ENCODE assay signal across 9 cellular contexts in the genomic region with DNA sequence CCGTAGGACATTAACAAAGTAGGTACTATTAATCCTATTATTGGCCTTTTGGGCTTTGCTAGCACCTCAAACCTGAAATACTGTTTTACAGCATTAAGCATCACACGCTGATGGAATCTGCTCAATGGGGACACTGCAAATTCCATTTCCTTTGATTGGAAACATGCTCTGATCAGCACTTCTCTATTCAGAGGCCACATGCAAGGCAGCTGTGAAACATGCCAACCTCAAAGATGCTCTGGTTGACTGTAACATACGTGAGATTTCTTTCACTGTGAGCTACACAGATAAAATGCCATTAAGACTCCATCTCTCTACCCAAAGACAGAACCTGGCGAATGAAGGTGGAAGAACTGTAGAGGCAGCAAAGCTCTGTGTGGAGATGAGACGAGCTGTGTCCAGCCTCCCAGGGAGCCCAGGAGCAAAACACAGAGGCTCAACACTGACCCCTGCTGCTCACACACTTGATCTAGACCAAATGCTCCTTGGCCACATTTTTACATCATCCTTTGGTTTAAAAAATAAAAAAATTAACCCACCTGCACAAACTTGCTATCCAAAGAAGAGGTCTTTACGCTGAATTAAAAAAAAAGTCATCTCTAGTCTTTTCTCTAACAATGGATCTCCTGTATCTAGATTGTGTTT. TPM values are rescaled to one million over a fixed set of nuclear protein-coding genes. Genes with fewer than 3 reads are reported as not detected.
DNase-seq lines count a peak whose midpoint lies in the region; ATAC-seq and TF ChIP-seq lines count a peak whose summit lies in the region.
"Had no signal": no experiment of that assay in that cellular context is flagged by ENCODE, and none has a peak within 500 bp of the region (broad histone marks: within the 10 kb centered on the region; RNA-seq: fewer than 3 reads in every experiment).

No MANE protein-coding gene starts in this region.

- H3K36me3 ChIP-seq in PC-9 (ENCODE audit: low read depth): no peaks in the 10 kb centered on the region

- H3F3A ChIP-seq in PC-9 (ENCODE audit: insufficient read depth, low read depth): no peaks in the 10 kb centered on the region

- H3K27ac ChIP-seq in PC-9: no peak overlapping the region

- POLR2A ChIA-PET in PC-9 (lab: Charles Lee; ENCODE audit: unreplicated experiment): no interaction called here

- H3K4me3 ChIP-seq in PC-9: no peak overlapping the region

- H3K9me3 ChIP-seq in PC-9 (ENCODE audit: insufficient read depth, low read depth): no peaks in the 10 kb centered on the region

- H3K79me2 ChIP-seq in PC-9 (ENCODE audit: low read depth): no peaks in the 10 kb centered on the region

- DNase-seq in Ammon's horn (ENCODE audit: low spot score): peak; percentile 43
- no peak for DNase-seq in PC-9
- peak; percentile 67 for DNase-seq in activated naive CD4-positive, alpha-beta T cell treated with Interleukin-2 at 50 U/mL for 16 hours
- peak; percentile 44 for DNase-seq in left cardiac atrium
- peak; percentile 75 for DNase-seq in stimulated activated CD4-positive, alpha-beta T cell treated with anti-CD3 and anti-CD28 coated beads, Interleukin-15, amount 100 ng/mL, for 24 hours
- DNase-seq in cerebellar nuclear complex (lab: John Stamatoyannopoulos, UW): no peak
- DNase-seq: naive B cell had no signal

- TF ChIP-seq CTCF in PC-9 (conservative IDR thresholded peaks at IDR 0.05): peak; percentile 48

- H3K4me1 ChIP-seq in PC-9 (replicated peaks; ENCODE audit: insufficient read depth): no peaks in the 10 kb centered on the region

- intact Hi-C loops in PC-9 (cut with micrococcal nuclease; ENCODE audit: unreplicated experiment): no loop called here
- intact Hi-C loops in left cardiac atrium (cut with DNase I): loop anchor here in 1 of 2 donors (10.0 kb wide), 1 partner anchor 904 kb away; no protein-coding TSS in a partner anchor

- CTCF ChIA-PET in PC-9 (lab: Charles Lee): no interaction called here

- H3K4me2 ChIP-seq in PC-9: no peak overlapping the region

- no peaks in the 10 kb centered on the region for H3K27me3 ChIP-seq in PC-9 (ENCODE audit: insufficient read depth, low read depth)

- H4K20me1 ChIP-seq in PC-9 (ENCODE audit: insufficient read depth): no peaks in the 10 kb centered on the region

- H3K9me2 ChIP-seq in PC-9 (ENCODE audit: insufficient read depth): no peaks in the 10 kb centered on the region

- no peak overlapping the region for H2AFZ ChIP-seq in PC-9

- no TSS peak for BruUV-seq in PC-9 (replicated peaks; lab: Mats Ljungman, UMichigan)

- ATAC-seq in GM18858 (IDR thresholded peaks at IDR 0.05; ENCODE audit: unreplicated experiment) (peak; percentile 78), HG02973 (IDR thresholded peaks at IDR 0.05; ENCODE audit: unreplicated experiment) (peak; percentile 79), left cardiac atrium (peak; percentile 41 to 56)

RNA-seq across cellular contexts. Expression of gene RSU1, which starts 8.0 kb away (rescaled TPM):
- total RNA-seq in PC-9 (2021) (40.6 and 44.5 TPM in 2 replicates), left cardiac atrium (10 to 100 TPM; 49.4 to 69.7 TPM)

Comparison
In these comparisons a context has a peak if more than half of its experiments do, and no peak if none do; other contexts are left out.
1. DNase-seq: peak in Ammon's horn (single experiment), activated naive CD4-positive, alpha-beta T cell treated with Interleukin-2 at 50 U/mL for 16 hours (single experiment), left cardiac atrium (single experiment) and stimulated activated CD4-positive, alpha-beta T cell treated with anti-CD3 and anti-CD28 coated beads, Interleukin-15, amount 100 ng/mL, for 24 hours (single experiment); none in PC-9 (0 of 2) and cerebellar nuclear complex (0 of 2).
2. Peak in every context shown above with its lines, with median percentiles within 50 percentile points of each other: ATAC-seq.